In genomic region chr6:43174263-43175112, GRCh38 we compare ENCODE assay signal across 9 cellular contexts.
DNase-seq lines count a peak whose midpoint lies in the region; ATAC-seq lines count a peak whose summit lies in the region.
"Had no signal": no experiment of that assay in that cellular context is flagged by ENCODE, and none has a peak within 500 bp of the region (broad histone marks: within the 10 kb centered on the region; RNA-seq: fewer than 3 reads in every experiment).

No MANE protein-coding gene starts in this region.

- DNase-seq in AML-193 (lab: John Stamatoyannopoulos, UW), result peak; percentile 100
- DNase-seq in GM19238 (ENCODE audit: insufficient read length, low spot score), result peak; percentile 99
- peak; percentile 99 for DNase-seq in NCI-H510A (lab: John Stamatoyannopoulos, UW)
- DNase-seq in activated CD4-positive, alpha-beta T cell treated with anti-CD3 and anti-CD28 coated beads for 4 hours, result peak; percentile 95
- peak; percentile 98 for DNase-seq in kidney glomerular epithelial cell (lab: John Stamatoyannopoulos, UW)
- peak; percentile 94 to 95 for DNase-seq in stimulated activated CD4-positive, alpha-beta T cell treated with anti-CD3 and anti-CD28 coated beads, Interleukin-15, amount 100 ng/mL, for 48 hours (ENCODE audit: low read depth in 2 of 2)

- H3K27ac ChIP-seq in cingulate gyrus (ENCODE audit: low read depth, low read length), result peak overlapping the region; percentile 94
- H3K27ac ChIP-seq: VCaP had no signal

- peak; percentile 65 for ATAC-seq in HG03439 (IDR thresholded peaks at IDR 0.05; ENCODE audit: unreplicated experiment)

Comparison
In these comparisons a context has a peak if more than half of its experiments do, and no peak if none do; other contexts are left out.
1. Peak in every context shown above with its lines: DNase-seq, ATAC-seq and H3K27ac ChIP-seq.